In the genomic region with DNA sequence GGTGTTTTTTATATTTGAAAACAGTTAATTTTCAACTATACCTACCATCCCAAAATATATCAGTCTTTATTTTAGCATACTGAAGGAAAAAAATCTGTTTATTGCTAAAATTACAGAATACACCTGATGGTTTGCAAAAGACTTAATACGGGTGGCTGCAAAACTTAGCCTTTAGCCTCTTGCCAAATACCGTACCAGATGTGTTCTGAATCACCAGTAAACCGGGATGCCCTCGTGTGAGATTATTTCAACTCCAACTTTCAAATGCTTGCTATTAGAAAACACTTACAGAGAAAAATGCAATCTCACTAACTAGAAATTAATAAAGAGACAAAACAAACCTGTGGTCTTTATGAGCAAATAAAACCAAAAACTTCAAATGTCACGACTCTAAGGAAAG, we compare ENCODE assay signal across 22 cellular contexts.
"Had no signal": no experiment of that assay in that cellular context is flagged by ENCODE, and none has a peak within 500 bp of the region (broad histone marks: within the 10 kb centered on the region; RNA-seq: fewer than 3 reads in every experiment).

No MANE protein-coding gene starts in this region.

- H3K4me1 ChIP-seq: neural progenitor cell had no signal

- H3K36me3 ChIP-seq: cardiac muscle cell, heart left ventricle, neural progenitor cell, sigmoid colon, transverse colon, WERI-Rb-1 had no signal

- H3K27ac ChIP-seq: body of pancreas, cardiac muscle cell, heart left ventricle, neural progenitor cell, sigmoid colon, transverse colon, WERI-Rb-1 had no signal

- H3K9me3 ChIP-seq: body of pancreas, heart left ventricle, sigmoid colon, transverse colon had no signal

- H3K4me2 ChIP-seq: neural progenitor cell had no signal

- ATAC-seq: activated CD8-positive, alpha-beta memory T cell treated with anti-CD3 and anti-CD28 coated beads, Interleukin-2, amount 10 ng/mL, durations not matched to agents 7 days and 5 days; activated CD8-positive, alpha-beta T cell treated with anti-CD3 and anti-CD28 coated beads for 36 hours; body of pancreas; heart left ventricle; naive thymus-derived CD4-positive, alpha-beta T cell; stimulated activated naive B cell treated with anti-CD40 and anti-IgM and Interleukin-4, amounts not matched to agents 10 μg/mL and 1 μg/mL and 100 μg/mL, for 72 hours had no signal

- H3K27me3 ChIP-seq: body of pancreas, cardiac muscle cell, heart left ventricle, neural progenitor cell, sigmoid colon, transverse colon had no signal

- H2AFZ ChIP-seq: neural progenitor cell had no signal

- H3K9ac ChIP-seq: neural progenitor cell had no signal

- H3K4me3 ChIP-seq: body of pancreas, cardiac muscle cell, heart left ventricle, lung, neural progenitor cell, sigmoid colon, transverse colon had no signal

- DNase-seq: activated CD4-positive, alpha-beta T cell treated with anti-CD3 and anti-CD28 coated beads, Interleukin-2, amount 10 ng/mL, durations not matched to agents 7 days and 5 days; activated CD4-positive, CD25-positive, alpha-beta regulatory T cell treated with anti-CD3 and anti-CD28 coated beads, Interleukin-2, amount 50 U/mL, for 72 hours; activated CD8-positive, alpha-beta memory T cell treated with anti-CD3 and anti-CD28 coated beads, Interleukin-2, amount 10 ng/mL, durations not matched to agents 7 days and 5 days; activated CD8-positive, alpha-beta T cell treated with anti-CD3 and anti-CD28 coated beads for 36 hours; activated effector memory CD4-positive, alpha-beta T cell treated with anti-CD3 and anti-CD28 coated beads, Interleukin-2, amount 50 U/mL, for 16 hours; activated naive CD4-positive, alpha-beta T cell treated with anti-CD3 and anti-CD28 coated beads, Interleukin-2, amount 10 ng/mL, durations not matched to agents 7 days and 5 days; activated T-cell treated with anti-CD3 and anti-CD28 coated beads for 4 hours; anterior cingulate cortex; body of pancreas; erythroblast; heart left ventricle; kidney; naive thymus-derived CD4-positive, alpha-beta T cell; sigmoid colon; stimulated activated CD4-positive, alpha-beta T cell treated with anti-CD3 and anti-CD28 coated beads, Interleukin-2, amount 100 ng/mL, for 48 hours; stimulated activated CD8-positive, alpha-beta memory T cell treated with anti-CD3 and anti-CD28 coated beads, Interleukin-4, amount 100 ng/mL, for 48 hours; stimulated activated naive B cell treated with anti-CD40 and anti-IgM and Interleukin-4, amounts not matched to agents 10 μg/mL and 1 μg/mL and 100 μg/mL, for 72 hours; transverse colon; WERI-Rb-1 had no signal
